12 cellular contexts compared by ENCODE assay signal in the genomic region with DNA sequence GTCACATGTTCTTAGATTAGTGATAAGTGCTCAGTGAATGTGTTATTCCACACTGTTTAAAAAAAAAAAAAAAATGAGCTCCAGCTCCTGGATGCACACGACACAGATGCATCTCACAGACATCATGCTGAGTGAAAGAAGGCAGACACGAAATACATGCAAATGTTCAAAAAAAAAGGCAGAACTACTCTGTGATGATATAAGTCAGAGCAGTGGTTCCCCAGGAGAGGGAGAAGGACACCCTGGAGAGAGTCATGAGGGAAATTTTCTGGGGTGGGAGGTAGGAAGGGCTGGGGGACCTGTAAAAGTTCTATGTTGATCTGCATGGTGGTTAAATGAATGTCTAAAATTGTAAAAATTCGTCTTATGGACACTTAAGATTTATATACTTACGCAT. TPM values are rescaled to one million over a fixed set of nuclear protein-coding genes. Genes with fewer than 3 reads are reported as not detected.
A peak's percentile ranks its signal among the peaks of the same experiment; 100 is the strongest.
DNase-seq lines count a peak whose midpoint lies in the region; ATAC-seq and TF ChIP-seq lines count a peak whose summit lies in the region.
"Had no signal": no experiment of that assay in that cellular context is flagged by ENCODE, and none has a peak within 500 bp of the region (broad histone marks: within the 10 kb centered on the region; RNA-seq: fewer than 3 reads in every experiment).

No MANE protein-coding gene starts in this region.

- no peak overlapping the region for H2BK5ac ChIP-seq in mesendoderm (ENCODE audit: low read length)

- H4K8ac ChIP-seq in mesendoderm (ENCODE audit: low read depth, low read length), result no peak overlapping the region

- no peak overlapping the region for H4K5ac ChIP-seq in mesendoderm (ENCODE audit: low read length)

- no peak overlapping the region for H2BK120ac ChIP-seq in mesendoderm (ENCODE audit: low read depth, low read length)

- peak overlapping the region; percentile 96 for H3K27ac Mint-ChIP-seq in activated naive CD8-positive, alpha-beta T cell treated with anti-CD3 and anti-CD28 coated beads, Interleukin-2, amount 50 U/mL, for 24 hours

- no peak overlapping the region for H3K4me2 ChIP-seq in mesendoderm (ENCODE audit: low read length)

- DNase-seq in heart right ventricle (no peak), Right ventricle myocardium superior (no peak), mesendoderm (no peak), upper lobe of right lung (no peak), nucleus accumbens (lab: John Stamatoyannopoulos, UW) (no peak), ACHN (no peak)
- DNase-seq in activated naive CD8-positive, alpha-beta T cell treated with anti-CD3 and anti-CD28 coated beads, Interleukin-2, amount 50 U/mL, for 24 hours, result no peak
- DNase-seq: activated CD4-positive, alpha-beta T cell treated with anti-CD3 and anti-CD28 coated beads, Interleukin-2, amount 50 U/mL, for 4 hours; NCI-H1092; stimulated activated CD4-positive, alpha-beta T cell treated with anti-CD3 and anti-CD28 coated beads, Interleukin-1b, Interleukin-23, amount 100 ng/mL, for 48 hours had no signal

- intact Hi-C loops in heart right ventricle (cut with DNase I) (loop anchor here in 2 of 10 donors (5.0 to 10.0 kb wide), 2 partner anchors 38 to 236 kb away; a partner anchor contains a TSS), Right ventricle myocardium superior (cut with DNase I) (no loop called here), upper lobe of right lung (cut with DNase I) (no loop called here)

- H3K27ac ChIP-seq in heart right ventricle (peak overlapping the region in 8 of 10 donors; percentile 24 to 100 (median 100)), mesendoderm (ENCODE audit: low read depth, low read length) (no peak overlapping the region), upper lobe of right lung (peak overlapping the region; percentile 99)

- H3K79me1 ChIP-seq in mesendoderm (ENCODE audit: low read length), result peaks cover 28% of the 10 kb centered on the region

- peaks cover 0 to 27% (median 23%) of the 10 kb centered on the region in 9 donors for H3K36me3 ChIP-seq in heart right ventricle
- peaks cover 2% of the 10 kb centered on the region for H3K36me3 ChIP-seq in mesendoderm (ENCODE audit: control insufficient read depth, insufficient read depth, low read length)
- H3K36me3 ChIP-seq in upper lobe of right lung, result peaks cover 24% of the 10 kb centered on the region

- no peaks in the 10 kb centered on the region for H3K27me3 ChIP-seq in heart right ventricle
- no peaks in the 10 kb centered on the region for H3K27me3 ChIP-seq in mesendoderm (ENCODE audit: insufficient read depth, low read length, poor library complexity)
- no peaks in the 10 kb centered on the region for H3K27me3 ChIP-seq in upper lobe of right lung

- H3K4ac ChIP-seq in mesendoderm (ENCODE audit: low read depth, low read length), result no peak overlapping the region

- ATAC-seq in heart right ventricle (no peak), Right ventricle myocardium superior (ENCODE audit: poor library complexity) (no peak), upper lobe of right lung (no peak), GM19467 (IDR thresholded peaks at IDR 0.05; ENCODE audit: unreplicated experiment) (no peak)
- ATAC-seq in activated naive CD8-positive, alpha-beta T cell treated with anti-CD3 and anti-CD28 coated beads, Interleukin-2, amount 50 U/mL, for 24 hours, result no peak

- H2AK5ac ChIP-seq in mesendoderm (ENCODE audit: low read length), result peak overlapping the region; percentile 70

- peak overlapping the region; percentile 29 for H3K18ac ChIP-seq in mesendoderm (ENCODE audit: low read length)

- TF ChIP-seq CTCF in heart right ventricle (IDR thresholded peaks at IDR 0.05) (no peak), upper lobe of right lung (IDR thresholded peaks at IDR 0.05) (no peak)

- WGBS in heart right ventricle, 2 donors, result 69 to 80% methylated on average over 4 of the region's 4 CpGs
- no CpG with 5 or more reads among the region's 4 CpGs for WGBS in mesendoderm (ENCODE audit: extremely low coverage, insufficient coverage, low lambda C conversion rate)

- H3K4me3 Mint-ChIP-seq in activated naive CD8-positive, alpha-beta T cell treated with anti-CD3 and anti-CD28 coated beads, Interleukin-2, amount 50 U/mL, for 24 hours, result peak overlapping the region; percentile 98

- H3K27me3 Mint-ChIP-seq in activated naive CD8-positive, alpha-beta T cell treated with anti-CD3 and anti-CD28 coated beads, Interleukin-2, amount 50 U/mL, for 24 hours, result peaks cover 2% of the 10 kb centered on the region

- peaks cover 79% of the 10 kb centered on the region for H3K36me3 Mint-ChIP-seq in activated naive CD8-positive, alpha-beta T cell treated with anti-CD3 and anti-CD28 coated beads, Interleukin-2, amount 50 U/mL, for 24 hours (ENCODE audit: low read depth)

- H3K79me2 ChIP-seq in mesendoderm (ENCODE audit: control insufficient read depth, insufficient read depth, low read length), result peaks cover 61% of the 10 kb centered on the region

- no peak overlapping the region for H3K23ac ChIP-seq in mesendoderm (ENCODE audit: low read length)

- H3K4me3 ChIP-seq in heart right ventricle (peak overlapping the region in 2 of 10 donors; percentile 18 to 34), mesendoderm (ENCODE audit: low read length) (no peak overlapping the region), upper lobe of right lung (peak overlapping the region; percentile 33)
- H3K4me3 ChIP-seq: HAP-1 had no signal

- in situ Hi-C loops in ACHN (cut with HindIII; ENCODE audit: low pct_ligation_motif_present, low pct_unique_long_range_greater_than_20kb, low sequenced_read_pairs), result no loop called here

- H3K9me3 Mint-ChIP-seq in activated naive CD8-positive, alpha-beta T cell treated with anti-CD3 and anti-CD28 coated beads, Interleukin-2, amount 50 U/mL, for 24 hours, result no peaks in the 10 kb centered on the region

- peaks cover 75% of the 10 kb centered on the region for H3K4me1 Mint-ChIP-seq in activated naive CD8-positive, alpha-beta T cell treated with anti-CD3 and anti-CD28 coated beads, Interleukin-2, amount 50 U/mL, for 24 hours

- H3K4me1 ChIP-seq in heart right ventricle (peaks cover 43 to 82% (median 71%) of the 10 kb centered on the region in 9 donors), mesendoderm (ENCODE audit: control insufficient read depth, low read depth, low read length) (peaks cover 43% of the 10 kb centered on the region), upper lobe of right lung (peaks cover 65% of the 10 kb centered on the region)

- no peak overlapping the region for H2BK15ac ChIP-seq in mesendoderm (replicated peaks; ENCODE audit: low read depth)

- H3K9ac ChIP-seq in mesendoderm (ENCODE audit: low read length), result peak overlapping the region; percentile 42

- no peaks in the 10 kb centered on the region for H3K9me3 ChIP-seq in heart right ventricle
- H3K9me3 ChIP-seq in upper lobe of right lung, result no peaks in the 10 kb centered on the region
- H3K9me3 ChIP-seq: HAP-1 had no signal

- H3K56ac ChIP-seq in mesendoderm (ENCODE audit: low read length), result peak overlapping the region; percentile 80

RNA-seq across cellular contexts. Expression of a gene that starts 4.3 kb away (rescaled TPM):
- total RNA-seq in heart right ventricle, result 10 to 100 TPM in 9 of 10 donors, 1 to 10 TPM in 1; 7.4 to 46.3 (median 17.7) TPM
- 10 to 100 TPM; 14.1 to 28.1 TPM for polyA plus RNA-seq in heart right ventricle
- 11.4 TPM for total RNA-seq in Right ventricle myocardium superior
- polyA plus RNA-seq in mesendoderm (2013, experiment 1 of 2), result 13.7 TPM
- 13.9 TPM for polyA plus RNA-seq in mesendoderm (2013, experiment 2 of 2)
- 89.3 TPM for total RNA-seq in upper lobe of right lung

RNA-seq across cellular contexts. Expression of a gene that starts 41.6 kb away (rescaled TPM):
- total RNA-seq in heart right ventricle (1 to 10 TPM; 1.1 to 3.1 (median 1.5) TPM), Right ventricle myocardium superior (2.0 TPM), upper lobe of right lung (11.6 TPM)
- polyA plus RNA-seq in heart right ventricle, result 1 to 10 TPM in 1 of 2 donors, under 1 TPM in 1; 0.80 to 7.5 TPM
- polyA plus RNA-seq in mesendoderm (2013, experiment 1 of 2), result 0.44 TPM
- 0.39 TPM for polyA plus RNA-seq in mesendoderm (2013, experiment 2 of 2)

RNA-seq across cellular contexts. Expression of a gene that starts 41.6 kb away (rescaled TPM):
- total RNA-seq in heart right ventricle (10 to 100 TPM; 35.8 to 54.2 (median 41.1) TPM), Right ventricle myocardium superior (48.4 TPM), upper lobe of right lung (86.9 TPM)
- polyA plus RNA-seq in heart right ventricle, result 10 to 100 TPM; 28.4 to 37.2 TPM
- 12.0 TPM for polyA plus RNA-seq in mesendoderm (2013, experiment 1 of 2)
- polyA plus RNA-seq in mesendoderm (2013, experiment 2 of 2), result 12.0 TPM

RNA-seq across cellular contexts. Expression of a gene that starts 43.3 kb away (rescaled TPM):
- 1,000 to 10,000 TPM in 2 of 10 donors, 100 to 1,000 TPM in 8; 277 to 1,691 (median 608) TPM for total RNA-seq in heart right ventricle
- polyA plus RNA-seq in heart right ventricle, result 100 to 1,000 TPM; 404 to 586 TPM
- 249 TPM for total RNA-seq in Right ventricle myocardium superior
- polyA plus RNA-seq in mesendoderm (2013, experiment 1 of 2), result 0.01 TPM
- polyA plus RNA-seq in mesendoderm (2013, experiment 2 of 2), result 0.03 TPM
- not detected for total RNA-seq in upper lobe of right lung
